ENCODE assay signal across 1 cellular context in the genomic region with DNA sequence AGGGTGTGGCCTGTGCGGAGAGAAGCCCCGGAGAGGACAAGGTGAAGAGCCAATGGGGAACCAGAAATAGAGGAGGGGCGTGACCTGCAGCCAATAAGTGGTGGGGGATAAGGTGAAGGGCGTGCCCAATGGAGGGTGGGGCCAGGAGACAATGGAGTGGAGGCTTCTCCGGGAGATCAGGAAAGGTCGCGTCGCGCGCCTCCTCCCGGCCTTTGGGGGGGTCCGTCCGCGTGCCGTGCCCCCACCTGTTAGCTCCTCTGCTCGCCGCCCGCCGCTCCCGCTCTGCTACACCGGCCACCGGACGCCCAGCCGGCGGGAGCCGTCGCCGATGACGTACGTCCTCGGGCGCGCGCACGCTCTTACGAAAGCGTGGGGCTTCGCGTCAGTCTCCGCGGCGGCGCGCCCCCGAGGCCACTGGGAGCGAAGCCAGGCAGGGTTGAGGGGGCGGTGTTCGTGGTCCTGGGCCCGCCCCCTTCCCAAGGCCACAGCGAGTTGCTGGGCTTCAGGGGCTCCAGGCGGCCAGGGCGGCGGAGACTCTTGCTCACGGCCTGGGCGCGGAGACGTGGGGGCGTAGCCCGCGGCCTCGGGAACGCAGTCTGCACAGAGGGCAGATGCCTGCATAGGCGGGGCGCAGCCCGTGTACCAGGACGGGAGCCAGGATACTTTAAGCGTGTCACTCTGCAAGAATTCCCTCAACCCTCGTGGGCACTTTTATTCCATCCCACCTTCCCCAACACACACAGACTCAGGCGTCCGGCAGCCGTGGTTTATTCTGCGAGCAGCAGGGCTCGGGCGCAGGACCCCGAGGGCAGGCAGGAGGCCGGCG.
A peak's percentile ranks its signal among the peaks of the same experiment; 100 is the strongest.
TF ChIP-seq lines count a peak whose summit lies in the region.

A gene (minus strand): TSS at position 337 of the 826 bp plus-strand sequence. CDS start 3,353 bp downstream, outside the sequence.

TF ChIP-seq in HepG2, 621 proteins besides CTCF, POLR2A, EP300 and RAD21 (continued from another document and continues in another):
- peak; percentile 34 for TF ChIP-seq TEAD3 (CRISPR knock-in tag; optimal IDR thresholded peaks at IDR 0.05; ENCODE audit: borderline replicate concordance)
- TF ChIP-seq, protein P1, sequence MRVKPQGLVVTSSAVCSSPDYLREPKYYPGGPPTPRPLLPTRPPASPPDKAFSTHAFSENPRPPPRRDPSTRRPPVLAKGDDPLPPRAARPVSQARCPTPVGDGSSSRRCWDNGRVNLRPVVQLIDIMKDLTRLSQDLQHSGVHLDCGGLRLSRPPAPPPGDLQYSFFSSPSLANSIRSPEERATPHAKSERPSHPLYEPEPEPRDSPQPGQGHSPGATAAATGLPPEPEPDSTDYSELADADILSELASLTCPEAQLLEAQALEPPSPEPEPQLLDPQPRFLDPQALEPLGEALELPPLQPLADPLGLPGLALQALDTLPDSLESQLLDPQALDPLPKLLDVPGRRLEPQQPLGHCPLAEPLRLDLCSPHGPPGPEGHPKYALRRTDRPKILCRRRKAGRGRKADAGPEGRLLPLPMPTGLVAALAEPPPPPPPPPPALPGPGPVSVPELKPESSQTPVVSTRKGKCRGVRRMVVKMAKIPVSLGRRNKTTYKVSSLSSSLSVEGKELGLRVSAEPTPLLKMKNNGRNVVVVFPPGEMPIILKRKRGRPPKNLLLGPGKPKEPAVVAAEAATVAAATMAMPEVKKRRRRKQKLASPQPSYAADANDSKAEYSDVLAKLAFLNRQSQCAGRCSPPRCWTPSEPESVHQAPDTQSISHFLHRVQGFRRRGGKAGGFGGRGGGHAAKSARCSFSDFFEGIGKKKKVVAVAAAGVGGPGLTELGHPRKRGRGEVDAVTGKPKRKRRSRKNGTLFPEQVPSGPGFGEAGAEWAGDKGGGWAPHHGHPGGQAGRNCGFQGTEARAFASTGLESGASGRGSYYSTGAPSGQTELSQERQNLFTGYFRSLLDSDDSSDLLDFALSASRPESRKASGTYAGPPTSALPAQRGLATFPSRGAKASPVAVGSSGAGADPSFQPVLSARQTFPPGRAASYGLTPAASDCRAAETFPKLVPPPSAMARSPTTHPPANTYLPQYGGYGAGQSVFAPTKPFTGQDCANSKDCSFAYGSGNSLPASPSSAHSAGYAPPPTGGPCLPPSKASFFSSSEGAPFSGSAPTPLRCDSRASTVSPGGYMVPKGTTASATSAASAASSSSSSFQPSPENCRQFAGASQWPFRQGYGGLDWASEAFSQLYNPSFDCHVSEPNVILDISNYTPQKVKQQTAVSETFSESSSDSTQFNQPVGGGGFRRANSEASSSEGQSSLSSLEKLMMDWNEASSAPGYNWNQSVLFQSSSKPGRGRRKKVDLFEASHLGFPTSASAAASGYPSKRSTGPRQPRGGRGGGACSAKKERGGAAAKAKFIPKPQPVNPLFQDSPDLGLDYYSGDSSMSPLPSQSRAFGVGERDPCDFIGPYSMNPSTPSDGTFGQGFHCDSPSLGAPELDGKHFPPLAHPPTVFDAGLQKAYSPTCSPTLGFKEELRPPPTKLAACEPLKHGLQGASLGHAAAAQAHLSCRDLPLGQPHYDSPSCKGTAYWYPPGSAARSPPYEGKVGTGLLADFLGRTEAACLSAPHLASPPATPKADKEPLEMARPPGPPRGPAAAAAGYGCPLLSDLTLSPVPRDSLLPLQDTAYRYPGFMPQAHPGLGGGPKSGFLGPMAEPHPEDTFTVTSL (CRISPR knock-in tag; IDR thresholded peaks at IDR 0.05; ENCODE audit: borderline replicate concordance), result 0 out of 2 replicates have a peak, but pooled peaks have one; percentile 52
- peak; percentile 88 for TF ChIP-seq ZNF614 (CRISPR knock-in tag; IDR thresholded peaks at IDR 0.05; ENCODE audit: borderline replicate concordance)
- TF ChIP-seq, protein P2, sequence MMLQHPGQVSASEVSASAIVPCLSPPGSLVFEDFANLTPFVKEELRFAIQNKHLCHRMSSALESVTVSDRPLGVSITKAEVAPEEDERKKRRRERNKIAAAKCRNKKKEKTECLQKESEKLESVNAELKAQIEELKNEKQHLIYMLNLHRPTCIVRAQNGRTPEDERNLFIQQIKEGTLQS (CRISPR knock-in tag; IDR thresholded peaks at IDR 0.05), result peak; percentile 70
- peak; percentile 25; the same call in 1 of the 2 replicates for TF ChIP-seq ZNF224 (CRISPR knock-in tag; IDR thresholded peaks at IDR 0.05)
- no peak for TF ChIP-seq NAIF1 (CRISPR knock-in tag; IDR thresholded peaks at IDR 0.05; ENCODE audit: borderline replicate concordance)
- TF ChIP-seq TCF7 (IDR thresholded peaks at IDR 0.05; ENCODE audit: low read depth), result no peak
- peak; percentile 61 for TF ChIP-seq YY1 (IDR thresholded peaks at IDR 0.05; ENCODE audit: insufficient read depth, insufficient replicate concordance, low read depth, low read length)
- TF ChIP-seq, protein P3, sequence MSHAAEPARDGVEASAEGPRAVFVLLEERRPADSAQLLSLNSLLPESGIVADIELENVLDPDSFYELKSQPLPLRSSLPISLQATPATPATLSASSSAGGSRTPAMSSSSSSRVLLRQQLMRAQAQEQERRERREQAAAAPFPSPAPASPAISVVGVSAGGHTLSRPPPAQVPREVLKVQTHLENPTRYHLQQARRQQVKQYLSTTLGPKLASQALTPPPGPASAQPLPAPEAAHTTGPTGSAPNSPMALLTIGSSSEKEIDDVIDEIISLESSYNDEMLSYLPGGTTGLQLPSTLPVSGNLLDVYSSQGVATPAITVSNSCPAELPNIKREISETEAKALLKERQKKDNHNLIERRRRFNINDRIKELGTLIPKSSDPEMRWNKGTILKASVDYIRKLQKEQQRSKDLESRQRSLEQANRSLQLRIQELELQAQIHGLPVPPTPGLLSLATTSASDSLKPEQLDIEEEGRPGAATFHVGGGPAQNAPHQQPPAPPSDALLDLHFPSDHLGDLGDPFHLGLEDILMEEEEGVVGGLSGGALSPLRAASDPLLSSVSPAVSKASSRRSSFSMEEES (CRISPR knock-in tag; IDR thresholded peaks at IDR 0.05), result 0 out of 2 replicates have a peak, but pooled peaks have one; percentile 23
- TF ChIP-seq ARHGAP35 (CRISPR knock-in tag; IDR thresholded peaks at IDR 0.05; ENCODE audit: borderline replicate concordance), result no peak; the same call in 1 of the 2 replicates
- TF ChIP-seq, protein P4, sequence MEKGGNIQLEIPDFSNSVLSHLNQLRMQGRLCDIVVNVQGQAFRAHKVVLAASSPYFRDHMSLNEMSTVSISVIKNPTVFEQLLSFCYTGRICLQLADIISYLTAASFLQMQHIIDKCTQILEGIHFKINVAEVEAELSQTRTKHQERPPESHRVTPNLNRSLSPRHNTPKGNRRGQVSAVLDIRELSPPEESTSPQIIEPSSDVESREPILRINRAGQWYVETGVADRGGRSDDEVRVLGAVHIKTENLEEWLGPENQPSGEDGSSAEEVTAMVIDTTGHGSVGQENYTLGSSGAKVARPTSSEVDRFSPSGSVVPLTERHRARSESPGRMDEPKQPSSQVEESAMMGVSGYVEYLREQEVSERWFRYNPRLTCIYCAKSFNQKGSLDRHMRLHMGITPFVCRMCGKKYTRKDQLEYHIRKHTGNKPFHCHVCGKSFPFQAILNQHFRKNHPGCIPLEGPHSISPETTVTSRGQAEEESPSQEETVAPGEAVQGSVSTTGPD (CRISPR knock-in tag; IDR thresholded peaks at IDR 0.05), result no peak
- no peak for TF ChIP-seq ZFP36L2 (CRISPR knock-in tag; IDR thresholded peaks at IDR 0.05)
- TF ChIP-seq ZNF615 (CRISPR knock-in tag; IDR thresholded peaks at IDR 0.05; ENCODE audit: borderline replicate concordance), result no peak
- no peak; the same call in none of the 2 replicates for TF ChIP-seq ATF1 (CRISPR knock-in tag; IDR thresholded peaks at IDR 0.05)
- TF ChIP-seq XRCC5 (optimal IDR thresholded peaks at IDR 0.05; ENCODE audit: low read length), result peak; percentile 82
- TF ChIP-seq, protein P5, sequence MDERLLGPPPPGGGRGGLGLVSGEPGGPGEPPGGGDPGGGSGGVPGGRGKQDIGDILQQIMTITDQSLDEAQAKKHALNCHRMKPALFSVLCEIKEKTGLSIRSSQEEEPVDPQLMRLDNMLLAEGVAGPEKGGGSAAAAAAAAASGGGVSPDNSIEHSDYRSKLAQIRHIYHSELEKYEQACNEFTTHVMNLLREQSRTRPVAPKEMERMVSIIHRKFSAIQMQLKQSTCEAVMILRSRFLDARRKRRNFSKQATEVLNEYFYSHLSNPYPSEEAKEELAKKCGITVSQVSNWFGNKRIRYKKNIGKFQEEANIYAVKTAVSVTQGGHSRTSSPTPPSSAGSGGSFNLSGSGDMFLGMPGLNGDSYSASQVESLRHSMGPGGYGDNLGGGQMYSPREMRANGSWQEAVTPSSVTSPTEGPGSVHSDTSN (CRISPR knock-in tag; IDR thresholded peaks at IDR 0.05), result peak; percentile 95
- TF ChIP-seq ZNF34 (CRISPR knock-in tag; IDR thresholded peaks at IDR 0.05; ENCODE audit: borderline replicate concordance), result no peak; the same call in 1 of the 2 replicates
- no peak for TF ChIP-seq REL (CRISPR knock-in tag; conservative IDR thresholded peaks at IDR 0.05)
- TF ChIP-seq ZNF850 (CRISPR knock-in tag; conservative IDR thresholded peaks at IDR 0.05), result no peak
- TF ChIP-seq ZFP1 (CRISPR knock-in tag; IDR thresholded peaks at IDR 0.05), result no peak; the same call in 1 of the 2 replicates
- peak; percentile 68; the same call in 1 of the 2 replicates for TF ChIP-seq ZFP36L1 (CRISPR knock-in tag; IDR thresholded peaks at IDR 0.05)
- peak; percentile 86 for TF ChIP-seq TAF1 (CRISPR knock-in tag; IDR thresholded peaks at IDR 0.05)
- TF ChIP-seq, protein P6, sequence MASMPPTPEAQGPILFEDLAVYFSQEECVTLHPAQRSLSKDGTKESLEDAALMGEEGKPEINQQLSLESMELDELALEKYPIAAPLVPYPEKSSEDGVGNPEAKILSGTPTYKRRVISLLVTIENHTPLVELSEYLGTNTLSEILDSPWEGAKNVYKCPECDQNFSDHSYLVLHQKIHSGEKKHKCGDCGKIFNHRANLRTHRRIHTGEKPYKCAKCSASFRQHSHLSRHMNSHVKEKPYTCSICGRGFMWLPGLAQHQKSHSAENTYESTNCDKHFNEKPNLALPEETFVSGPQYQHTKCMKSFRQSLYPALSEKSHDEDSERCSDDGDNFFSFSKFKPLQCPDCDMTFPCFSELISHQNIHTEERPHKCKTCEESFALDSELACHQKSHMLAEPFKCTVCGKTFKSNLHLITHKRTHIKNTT (CRISPR knock-in tag; IDR thresholded peaks at IDR 0.05), result no peak
- TF ChIP-seq ZNF788 (CRISPR knock-in tag; IDR thresholded peaks at IDR 0.05; ENCODE audit: borderline replicate concordance), result peak; percentile 76; the same call in 1 of the 2 replicates
- no peak for TF ChIP-seq GABPA (IDR thresholded peaks at IDR 0.05; ENCODE audit: low read depth, low read length)
- no peak for TF ChIP-seq GABPA (CRISPR knock-in tag; IDR thresholded peaks at IDR 0.05; ENCODE audit: low read depth)
- peak; percentile 89; the same call in 1 of the 2 replicates for TF ChIP-seq ZNF790 (CRISPR knock-in tag; IDR thresholded peaks at IDR 0.05; ENCODE audit: borderline replicate concordance)
- TF ChIP-seq JUND (CRISPR knock-in tag; IDR thresholded peaks at IDR 0.05), result no peak
- no peak for TF ChIP-seq CC2D1A (CRISPR knock-in tag; IDR thresholded peaks at IDR 0.05)
- no peak for TF ChIP-seq PRPF4 (IDR thresholded peaks at IDR 0.05; ENCODE audit: low read depth, low read length, poor library complexity, severe bottlenecking)
- TF ChIP-seq ZNF563 (CRISPR knock-in tag; IDR thresholded peaks at IDR 0.05), result peak; percentile 62; the same call in 1 of the 2 replicates
- TF ChIP-seq MBNL3 (CRISPR knock-in tag; conservative IDR thresholded peaks at IDR 0.05), result no peak
- TF ChIP-seq SP2 (CRISPR knock-in tag; IDR thresholded peaks at IDR 0.05), result peak; percentile 98
- TF ChIP-seq AGO2 (optimal IDR thresholded peaks at IDR 0.05; ENCODE audit: low read depth, low read length), result no peak
- TF ChIP-seq ZNF30 (CRISPR knock-in tag; IDR thresholded peaks at IDR 0.05), result no peak
- TF ChIP-seq ZBTB3 (CRISPR knock-in tag; IDR thresholded peaks at IDR 0.05; ENCODE audit: borderline replicate concordance, low read depth), result 0 out of 2 replicates have a peak, but pooled peaks have one; percentile 76
- peak; percentile 90; the same call in 1 of the 2 replicates for TF ChIP-seq ZNF777 (CRISPR knock-in tag; IDR thresholded peaks at IDR 0.05)
- TF ChIP-seq ARID2 (CRISPR knock-in tag; IDR thresholded peaks at IDR 0.05; ENCODE audit: borderline replicate concordance), result peak; percentile 81; the same call in 1 of the 2 replicates
- peak; percentile 74 for TF ChIP-seq ZNF205 (CRISPR knock-in tag; IDR thresholded peaks at IDR 0.05)
- TF ChIP-seq, protein P7, sequence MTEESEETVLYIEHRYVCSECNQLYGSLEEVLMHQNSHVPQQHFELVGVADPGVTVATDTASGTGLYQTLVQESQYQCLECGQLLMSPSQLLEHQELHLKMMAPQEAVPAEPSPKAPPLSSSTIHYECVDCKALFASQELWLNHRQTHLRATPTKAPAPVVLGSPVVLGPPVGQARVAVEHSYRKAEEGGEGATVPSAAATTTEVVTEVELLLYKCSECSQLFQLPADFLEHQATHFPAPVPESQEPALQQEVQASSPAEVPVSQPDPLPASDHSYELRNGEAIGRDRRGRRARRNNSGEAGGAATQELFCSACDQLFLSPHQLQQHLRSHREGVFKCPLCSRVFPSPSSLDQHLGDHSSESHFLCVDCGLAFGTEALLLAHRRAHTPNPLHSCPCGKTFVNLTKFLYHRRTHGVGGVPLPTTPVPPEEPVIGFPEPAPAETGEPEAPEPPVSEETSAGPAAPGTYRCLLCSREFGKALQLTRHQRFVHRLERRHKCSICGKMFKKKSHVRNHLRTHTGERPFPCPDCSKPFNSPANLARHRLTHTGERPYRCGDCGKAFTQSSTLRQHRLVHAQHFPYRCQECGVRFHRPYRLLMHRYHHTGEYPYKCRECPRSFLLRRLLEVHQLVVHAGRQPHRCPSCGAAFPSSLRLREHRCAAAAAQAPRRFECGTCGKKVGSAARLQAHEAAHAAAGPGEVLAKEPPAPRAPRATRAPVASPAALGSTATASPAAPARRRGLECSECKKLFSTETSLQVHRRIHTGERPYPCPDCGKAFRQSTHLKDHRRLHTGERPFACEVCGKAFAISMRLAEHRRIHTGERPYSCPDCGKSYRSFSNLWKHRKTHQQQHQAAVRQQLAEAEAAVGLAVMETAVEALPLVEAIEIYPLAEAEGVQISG (CRISPR knock-in tag; IDR thresholded peaks at IDR 0.05), result peak; percentile 47
- TF ChIP-seq NFE2L1 (CRISPR knock-in tag; IDR thresholded peaks at IDR 0.05; ENCODE audit: borderline replicate concordance), result no peak
- TF ChIP-seq ZNF816 (CRISPR knock-in tag; IDR thresholded peaks at IDR 0.05; ENCODE audit: borderline replicate concordance), result no peak
- peak; percentile 54 for TF ChIP-seq CREM (IDR thresholded peaks at IDR 0.05)
- peak; percentile 66; the same call in 1 of the 2 replicates for TF ChIP-seq CREM (CRISPR knock-in tag; IDR thresholded peaks at IDR 0.05)
- peak; percentile 96 for TF ChIP-seq NFYB (CRISPR knock-in tag; IDR thresholded peaks at IDR 0.05)
- TF ChIP-seq GZF1 (CRISPR knock-in tag; IDR thresholded peaks at IDR 0.05), result 0 out of 2 replicates have a peak, but pooled peaks have one; percentile 41
- TF ChIP-seq, protein P8, sequence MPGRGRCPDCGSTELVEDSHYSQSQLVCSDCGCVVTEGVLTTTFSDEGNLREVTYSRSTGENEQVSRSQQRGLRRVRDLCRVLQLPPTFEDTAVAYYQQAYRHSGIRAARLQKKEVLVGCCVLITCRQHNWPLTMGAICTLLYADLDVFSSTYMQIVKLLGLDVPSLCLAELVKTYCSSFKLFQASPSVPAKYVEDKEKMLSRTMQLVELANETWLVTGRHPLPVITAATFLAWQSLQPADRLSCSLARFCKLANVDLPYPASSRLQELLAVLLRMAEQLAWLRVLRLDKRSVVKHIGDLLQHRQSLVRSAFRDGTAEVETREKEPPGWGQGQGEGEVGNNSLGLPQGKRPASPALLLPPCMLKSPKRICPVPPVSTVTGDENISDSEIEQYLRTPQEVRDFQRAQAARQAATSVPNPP (CRISPR knock-in tag; IDR thresholded peaks at IDR 0.05), result no peak
- 0 out of 2 replicates have a peak, but pooled peaks have one; percentile 76 for TF ChIP-seq MTA1 (CRISPR knock-in tag; IDR thresholded peaks at IDR 0.05; ENCODE audit: borderline replicate concordance)
- peak; percentile 85 for TF ChIP-seq CHCHD3 (CRISPR knock-in tag; IDR thresholded peaks at IDR 0.05)
- TF ChIP-seq DNMT3B (CRISPR knock-in tag; conservative IDR thresholded peaks at IDR 0.05), result no peak
